ENCODE assay signal across 1 cellular context in genomic region chr1:30715216-30715615, GRCh38.
TF ChIP-seq lines count a peak whose summit lies in the region.

No MANE protein-coding gene starts in this region.

TF ChIP-seq in IMR-90, 13 proteins besides CTCF, POLR2A, EP300 and RAD21:
- TF ChIP-seq SMC3 (IDR thresholded peaks at IDR 0.05; ENCODE audit: low read depth, low read length) (no peak), RFX5 (IDR thresholded peaks at IDR 0.05; ENCODE audit: low read depth, low read length) (no peak), FOS (IDR thresholded peaks at IDR 0.05; ENCODE audit: low read depth, low read length) (no peak), MXI1 (IDR thresholded peaks at IDR 0.05; ENCODE audit: borderline replicate concordance, low read depth, low read length) (no peak), CEBPB (IDR thresholded peaks at IDR 0.05; ENCODE audit: low read depth, low read length) (no peak), NFE2L2 (IDR thresholded peaks at IDR 0.05; ENCODE audit: low read depth, low read length) (no peak), RCOR1 (IDR thresholded peaks at IDR 0.05; ENCODE audit: insufficient replicate concordance, low read length) (no peak)
